1 cellular context compared by ENCODE assay signal in genomic region chr5:139262414-139263139, GRCh38.
TF ChIP-seq lines count a peak whose summit lies in the region.

No MANE protein-coding gene starts in this region.

TF ChIP-seq in K562, 482 proteins besides CTCF, POLR2A, EP300 and RAD21 (continued from another document):
- 0 out of 2 replicates have a peak, but pooled peaks have one; percentile 31 for TF ChIP-seq ZBTB33 (CRISPR knock-in tag; IDR thresholded peaks at IDR 0.05)
- TF ChIP-seq ARID2 (IDR thresholded peaks at IDR 0.05) = peak; percentile 48; the same call in 1 of the 2 replicates
- TF ChIP-seq CTBP1 (IDR thresholded peaks at IDR 0.05; ENCODE audit: borderline replicate concordance) = peak; percentile 75; the same call in 1 of the 2 replicates
- TF ChIP-seq ZNF263 (CRISPR knock-in tag; IDR thresholded peaks at IDR 0.05; ENCODE audit: borderline replicate concordance) = peak; percentile 22; the same call in 1 of the 2 replicates
- TF ChIP-seq TRIM24 (IDR thresholded peaks at IDR 0.05) = peak in 1 of 2 experiments; percentile 50; a peak in 1 of 4 replicates
- TF ChIP-seq KLF13 (tag; IDR thresholded peaks at IDR 0.05; ENCODE audit: borderline replicate concordance, low read depth) = no peak
- peak; percentile 9; the same call in 1 of the 2 replicates for TF ChIP-seq MAFF (IDR thresholded peaks at IDR 0.05; ENCODE audit: low read length)
- TF ChIP-seq NEUROD1 (IDR thresholded peaks at IDR 0.05; ENCODE audit: borderline replicate concordance, low read depth, low read length, partially characterized antibody) = peak; percentile 13
- 0 out of 2 replicates have a peak, but pooled peaks have one; percentile 31 for TF ChIP-seq L3MBTL2 (IDR thresholded peaks at IDR 0.05)
- 0 out of 2 replicates have a peak, but pooled peaks have one; percentile 26 for TF ChIP-seq BHLHE40 (IDR thresholded peaks at IDR 0.05; ENCODE audit: low read length)
- TF ChIP-seq NR2C1 (IDR thresholded peaks at IDR 0.05) = no peak
- TF ChIP-seq NR2C1 (tag; IDR thresholded peaks at IDR 0.05) = peak; percentile 27; the same call in 1 of the 2 replicates
- peak; percentile 28; the same call in 1 of the 2 replicates for TF ChIP-seq MAFK (IDR thresholded peaks at IDR 0.05; ENCODE audit: low read length)
- TF ChIP-seq YY1 (IDR thresholded peaks at IDR 0.05; ENCODE audit: borderline replicate concordance in 1 of 3, control insufficient read depth in 1 of 3, extremely low read depth in 1 of 3, insufficient read depth in 3 of 3, insufficient read length in 1 of 3, insufficient replicate concordance in 2 of 3, low read depth in 1 of 3, low read length in 2 of 3) = peak in 2 of 3 experiments; percentile 72 to 74
- TF ChIP-seq RCOR1 (IDR thresholded peaks at IDR 0.05; ENCODE audit: borderline replicate concordance in 1 of 2, low read depth in 2 of 2, low read length in 2 of 2) = peak in 1 of 2 experiments; percentile 75; a peak in 2 of 4 replicates
- TF ChIP-seq SOX6 (IDR thresholded peaks at IDR 0.05) = peak; percentile 49; the same call in 1 of the 2 replicates
- peak; percentile 74 for TF ChIP-seq CC2D1A (IDR thresholded peaks at IDR 0.05)
- TF ChIP-seq NFE2L1 (tag; IDR thresholded peaks at IDR 0.05; ENCODE audit: borderline replicate concordance, low read depth) = no peak
- no peak for TF ChIP-seq CUX1 (CRISPR knock-in tag; IDR thresholded peaks at IDR 0.05)
- no peak for TF ChIP-seq ILK (tag; IDR thresholded peaks at IDR 0.05; ENCODE audit: borderline replicate concordance, low read depth)
- peak; percentile 49; the same call in 1 of the 2 replicates for TF ChIP-seq ZNF384 (IDR thresholded peaks at IDR 0.05; ENCODE audit: low read depth, low read length)
- no peak for TF ChIP-seq SAFB2 (IDR thresholded peaks at IDR 0.05; ENCODE audit: borderline replicate concordance, low read depth, low read length, severe bottlenecking)
- TF ChIP-seq TAF1 (IDR thresholded peaks at IDR 0.05; ENCODE audit: control insufficient read depth, extremely low read depth, insufficient read depth, low read length, severe bottlenecking) = peak; percentile 22
- TF ChIP-seq ASH1L (IDR thresholded peaks at IDR 0.05; ENCODE audit: borderline replicate concordance, low read depth, partially characterized antibody) = no peak
